30 cellular contexts compared by ENCODE assay signal in the genomic region with DNA sequence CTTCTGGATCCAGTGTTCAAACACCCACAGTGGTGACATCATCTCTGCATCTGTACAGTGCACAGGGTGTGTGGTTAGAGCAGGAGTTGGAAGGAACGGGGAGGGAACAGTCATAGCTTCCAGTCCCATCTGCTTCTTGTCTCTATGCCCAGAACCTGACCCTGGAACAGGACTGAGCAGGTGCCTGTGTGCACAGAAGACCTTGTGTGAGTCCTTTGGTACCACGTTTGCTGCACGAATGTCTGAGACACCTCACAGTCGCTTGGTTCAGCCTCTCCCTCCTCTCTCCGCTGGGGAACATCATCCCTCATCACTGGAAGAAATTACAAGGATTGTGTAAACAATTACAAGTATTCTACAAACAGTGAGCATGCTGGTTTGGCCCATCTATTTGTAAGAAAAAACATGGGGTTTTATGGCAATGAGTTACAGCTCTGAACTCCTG.
DNase-seq lines count a peak whose midpoint lies in the region; ATAC-seq, FAIRE-seq and TF ChIP-seq lines count a peak whose summit lies in the region.
"Had no signal": no experiment of that assay in that cellular context is flagged by ENCODE, and none has a peak within 500 bp of the region (broad histone marks: within the 10 kb centered on the region; RNA-seq: fewer than 3 reads in every experiment).

No MANE protein-coding gene starts in this region.

- H3K4me3 ChIP-seq in mesenchymal stem cell (ENCODE audit: insufficient read depth in 1 of 2, low read depth in 1 of 2, low read length in 2 of 2) = no peak overlapping the region
- H3K4me3 ChIP-seq in pancreas = no peak overlapping the region
- H3K4me3 ChIP-seq: gastroesophageal sphincter, GM12878 had no signal

- H2AFZ ChIP-seq in mesenchymal stem cell (ENCODE audit: low read depth, low read length) = no peak overlapping the region

- peaks cover 7% of the 10 kb centered on the region for H3K4me1 Mint-ChIP-seq in activated CD4-positive, alpha-beta memory T cell treated with anti-CD3 and anti-CD28 coated beads for 36 hours (ENCODE audit: low read depth)
- H3K4me1 Mint-ChIP-seq in activated CD4-positive, alpha-beta memory T cell treated with anti-CD3 and anti-CD28 coated beads, Interleukin-2, amount 10 ng/mL, durations not matched to agents 7 days and 5 days = peaks cover 21% of the 10 kb centered on the region
- H3K4me1 Mint-ChIP-seq: nephron had no signal

- 39% methylated on average over 4 of the region's 5 CpGs for WGBS in mesenchymal stem cell
- 50 to 81% methylated on average over 5 of the region's 5 CpGs for WGBS in pancreas, 2 donors

- peak; percentile 14 for DNase-seq in activated CD4-positive, alpha-beta memory T cell treated with anti-CD3 and anti-CD28 coated beads for 36 hours
- DNase-seq in activated CD4-positive, alpha-beta memory T cell treated with anti-CD3 and anti-CD28 coated beads, Interleukin-2, amount 10 ng/mL, durations not matched to agents 7 days and 5 days = no peak
- DNase-seq in DMS53 treated with DMSO at 0.1 percent for 48 hours (lab: John Stamatoyannopoulos, UW; ENCODE audit: unreplicated experiment) (peak; percentile 12), RPMI7951 (ENCODE audit: low read depth) (peak; percentile 28), mesenchymal stem cell (peak; percentile 88), kidney tubule cell (ENCODE audit: low spot score) (no peak), left cardiac atrium (no peak), pancreas (no peak)
- DNase-seq: ACHN; activated CD4-positive, alpha-beta T cell treated with anti-CD3 and anti-CD28 coated beads for 1 hour; activated CD8-positive, alpha-beta memory T cell treated with anti-CD3 and anti-CD28 coated beads, Interleukin-2, amount 50 U/mL, for 4 hours; activated gamma-delta T cell treated with Interleukin-2 at 50 U/mL for 16 hours; CD4-positive, CD25-positive, alpha-beta regulatory T cell; DMS 273 treated with DMSO at 0.1 percent for 48 hours; GF-D8; KBM-7; kidney glomerular epithelial cell; NCI-H187 treated with DMSO at 0.1 percent for 48 hours; posterior cingulate gyrus; SHP77; stimulated activated CD4-positive, alpha-beta T cell treated with anti-CD3 and anti-CD28 coated beads, Interleukin-1b, Interleukin-23, amount 100 ng/mL, for 48 hours; stimulated activated naive B cell treated with anti-CD40 and anti-IgM and Interleukin-4, amounts not matched to agents 10 μg/mL and 1 μg/mL and 100 μg/mL, for 72 hours; SW 1271 had no signal

- intact Hi-C loops in activated CD4-positive, alpha-beta memory T cell treated with anti-CD3 and anti-CD28 coated beads for 36 hours (cut with micrococcal nuclease) = no loop called here
- intact Hi-C loops in left cardiac atrium (cut with DNase I) (no loop called here), pancreas (cut with DNase I) (no loop called here)

- no peak overlapping the region for H2BK120ac ChIP-seq in mesenchymal stem cell (ENCODE audit: low read depth, low read length)

- no peak overlapping the region for H3K9ac ChIP-seq in mesenchymal stem cell (ENCODE audit: low read length)

- no peak overlapping the region for H3K4me3 Mint-ChIP-seq in activated CD4-positive, alpha-beta memory T cell treated with anti-CD3 and anti-CD28 coated beads for 36 hours
- H3K4me3 Mint-ChIP-seq in activated CD4-positive, alpha-beta memory T cell treated with anti-CD3 and anti-CD28 coated beads, Interleukin-2, amount 10 ng/mL, durations not matched to agents 7 days and 5 days = no peak overlapping the region
- H3K4me3 Mint-ChIP-seq: CD4-positive, CD25-positive, alpha-beta regulatory T cell; dendritic cell treated with granulocyte-macrophage colony-stimulating factor and Interleukin-4, amounts not matched to agents 40 ng/mL and 50 ng/mL, for 4 days; memory B cell; nephron; stimulated activated naive B cell treated with anti-CD40 and anti-IgM and Interleukin-4, amounts not matched to agents 10 μg/mL and 1 μg/mL and 100 μg/mL, for 72 hours had no signal

- H3K4me1 ChIP-seq in mesenchymal stem cell (ENCODE audit: control insufficient read depth, insufficient read depth, low read depth, low read length) (peaks cover 6% of the 10 kb centered on the region), pancreas (no peaks in the 10 kb centered on the region)
- H3K4me1 ChIP-seq: gastroesophageal sphincter had no signal

- peak overlapping the region; percentile 15 to 82 for H2BK12ac ChIP-seq in mesenchymal stem cell (ENCODE audit: low read length in 2 of 2)

- no peaks in the 10 kb centered on the region for H3K9me3 Mint-ChIP-seq in activated CD4-positive, alpha-beta memory T cell treated with anti-CD3 and anti-CD28 coated beads for 36 hours
- H3K9me3 Mint-ChIP-seq in activated CD4-positive, alpha-beta memory T cell treated with anti-CD3 and anti-CD28 coated beads, Interleukin-2, amount 10 ng/mL, durations not matched to agents 7 days and 5 days = peaks cover 2% of the 10 kb centered on the region
- H3K9me3 Mint-ChIP-seq: CD4-positive, CD25-positive, alpha-beta regulatory T cell; dendritic cell treated with granulocyte-macrophage colony-stimulating factor and Interleukin-4, amounts not matched to agents 40 ng/mL and 50 ng/mL, for 4 days; memory B cell; nephron; stimulated activated naive B cell treated with anti-CD40 and anti-IgM and Interleukin-4, amounts not matched to agents 10 μg/mL and 1 μg/mL and 100 μg/mL, for 72 hours had no signal

- peak overlapping the region in 1 of 2 experiments; percentile 53 for H3K14ac ChIP-seq in mesenchymal stem cell (ENCODE audit: low read length in 2 of 2)

- no peak overlapping the region for H3K23ac ChIP-seq in mesenchymal stem cell (ENCODE audit: low read length in 2 of 2)

- H2BK15ac ChIP-seq in mesenchymal stem cell (ENCODE audit: low read depth, poor library complexity, severe bottlenecking) = no peak overlapping the region

- H3K9me3 ChIP-seq in mesenchymal stem cell (ENCODE audit: control insufficient read depth, low read length) (no peaks in the 10 kb centered on the region), pancreas (no peaks in the 10 kb centered on the region)
- H3K9me3 ChIP-seq: gastroesophageal sphincter had no signal

- H3K4ac ChIP-seq in mesenchymal stem cell (ENCODE audit: low read depth in 1 of 2, low read length in 2 of 2) = no peak overlapping the region

- no peak for FAIRE-seq in pancreas (lab: Jason Lieb, UNC)
- FAIRE-seq: GM12878, GM19239, H54 had no signal

- H4K91ac ChIP-seq in mesenchymal stem cell (ENCODE audit: low read length) = no peak overlapping the region

- ATAC-seq in left cardiac atrium (no peak), pancreas (no peak)
- ATAC-seq: gastroesophageal sphincter; GM12878; stimulated activated naive B cell treated with anti-CD40 and anti-IgM and Interleukin-4, amounts not matched to agents 10 μg/mL and 1 μg/mL and 100 μg/mL, for 72 hours had no signal

- H2AK5ac ChIP-seq in mesenchymal stem cell (ENCODE audit: low read length, severe bottlenecking) = no peak overlapping the region

- no peak overlapping the region for H3K4me2 ChIP-seq in mesenchymal stem cell (ENCODE audit: low read length, poor library complexity, severe bottlenecking)

- CTCF ChIA-PET in activated CD4-positive, alpha-beta memory T cell treated with anti-CD3 and anti-CD28 coated beads for 36 hours (lab: Charles Lee) = no interaction called here
- CTCF ChIA-PET in activated CD4-positive, alpha-beta memory T cell treated with anti-CD3 and anti-CD28 coated beads, Interleukin-2, amount 10 ng/mL, durations not matched to agents 7 days and 5 days (lab: Charles Lee) = no interaction called here

- H3K18ac ChIP-seq in mesenchymal stem cell (ENCODE audit: low read depth in 1 of 2, low read length in 2 of 2) = peak overlapping the region; percentile 10 to 22

- no peak for TF ChIP-seq CTCF in pancreas (IDR thresholded peaks at IDR 0.05)

- no peaks in the 10 kb centered on the region for H3K79me1 ChIP-seq in mesenchymal stem cell (replicated peaks; ENCODE audit: low read length, poor library complexity, severe bottlenecking)

- H3K27ac ChIP-seq in mesenchymal stem cell (ENCODE audit: low read length, poor library complexity, severe bottlenecking) (no peak overlapping the region), pancreas (no peak overlapping the region)
- H3K27ac ChIP-seq: gastroesophageal sphincter had no signal

- no peak overlapping the region for H4K8ac ChIP-seq in mesenchymal stem cell (ENCODE audit: low read length)

- H3K36me3 ChIP-seq in mesenchymal stem cell (ENCODE audit: control insufficient read depth in 1 of 2, insufficient read depth in 2 of 2, low read depth in 1 of 2, low read length in 2 of 2) = no peaks in the 10 kb centered on the region
- H3K36me3 ChIP-seq in pancreas = no peaks in the 10 kb centered on the region
- H3K36me3 ChIP-seq: gastroesophageal sphincter had no signal

- H3K27me3 ChIP-seq in mesenchymal stem cell (ENCODE audit: control insufficient read depth in 1 of 2, insufficient read depth in 1 of 2, low read length in 2 of 2) (no peaks in the 10 kb centered on the region), pancreas (no peaks in the 10 kb centered on the region)
- H3K27me3 ChIP-seq: gastroesophageal sphincter had no signal

- H3K27ac Mint-ChIP-seq in activated CD4-positive, alpha-beta memory T cell treated with anti-CD3 and anti-CD28 coated beads for 36 hours = no peak overlapping the region
- no peak overlapping the region for H3K27ac Mint-ChIP-seq in activated CD4-positive, alpha-beta memory T cell treated with anti-CD3 and anti-CD28 coated beads, Interleukin-2, amount 10 ng/mL, durations not matched to agents 7 days and 5 days
- H3K27ac Mint-ChIP-seq: CD4-positive, CD25-positive, alpha-beta regulatory T cell; dendritic cell treated with granulocyte-macrophage colony-stimulating factor and Interleukin-4, amounts not matched to agents 40 ng/mL and 50 ng/mL, for 4 days; memory B cell; nephron; stimulated activated naive B cell treated with anti-CD40 and anti-IgM and Interleukin-4, amounts not matched to agents 10 μg/mL and 1 μg/mL and 100 μg/mL, for 72 hours had no signal

- H3K27me3 Mint-ChIP-seq in activated CD4-positive, alpha-beta memory T cell treated with anti-CD3 and anti-CD28 coated beads for 36 hours = no peaks in the 10 kb centered on the region
- no peaks in the 10 kb centered on the region for H3K27me3 Mint-ChIP-seq in activated CD4-positive, alpha-beta memory T cell treated with anti-CD3 and anti-CD28 coated beads, Interleukin-2, amount 10 ng/mL, durations not matched to agents 7 days and 5 days
- H3K27me3 Mint-ChIP-seq: CD4-positive, CD25-positive, alpha-beta regulatory T cell; stimulated activated naive B cell treated with anti-CD40 and anti-IgM and Interleukin-4, amounts not matched to agents 10 μg/mL and 1 μg/mL and 100 μg/mL, for 72 hours had no signal

- H3K36me3 Mint-ChIP-seq in activated CD4-positive, alpha-beta memory T cell treated with anti-CD3 and anti-CD28 coated beads for 36 hours = no peaks in the 10 kb centered on the region
- no peaks in the 10 kb centered on the region for H3K36me3 Mint-ChIP-seq in activated CD4-positive, alpha-beta memory T cell treated with anti-CD3 and anti-CD28 coated beads, Interleukin-2, amount 10 ng/mL, durations not matched to agents 7 days and 5 days (ENCODE audit: low read depth)
- H3K36me3 Mint-ChIP-seq: CD4-positive, CD25-positive, alpha-beta regulatory T cell; memory B cell; stimulated activated naive B cell treated with anti-CD40 and anti-IgM and Interleukin-4, amounts not matched to agents 10 μg/mL and 1 μg/mL and 100 μg/mL, for 72 hours had no signal

- POLR2A ChIA-PET in activated CD4-positive, alpha-beta memory T cell treated with anti-CD3 and anti-CD28 coated beads for 36 hours (lab: Charles Lee) = no interaction called here
- POLR2A ChIA-PET in activated CD4-positive, alpha-beta memory T cell treated with anti-CD3 and anti-CD28 coated beads, Interleukin-2, amount 10 ng/mL, durations not matched to agents 7 days and 5 days (lab: Charles Lee) = no interaction called here

- H2BK5ac ChIP-seq in mesenchymal stem cell (ENCODE audit: low read depth, low read length, poor library complexity, severe bottlenecking) = no peak overlapping the region

Comparison
In these comparisons a context has a peak if more than half of its experiments do, and no peak if none do; other contexts are left out.
1. DNase-seq: peak in activated CD4-positive, alpha-beta memory T cell treated with anti-CD3 and anti-CD28 coated beads for 36 hours (single experiment), DMS53 treated with DMSO at 0.1 percent for 48 hours (single experiment), RPMI7951 (single experiment) and mesenchymal stem cell (single experiment); none in activated CD4-positive, alpha-beta memory T cell treated with anti-CD3 and anti-CD28 coated beads, Interleukin-2, amount 10 ng/mL, durations not matched to agents 7 days and 5 days (single experiment), kidney tubule cell (single experiment), left cardiac atrium (single experiment) and pancreas (0 of 6).